Comparison of ENCODE assay signal across 9 cellular contexts in the genomic region with DNA sequence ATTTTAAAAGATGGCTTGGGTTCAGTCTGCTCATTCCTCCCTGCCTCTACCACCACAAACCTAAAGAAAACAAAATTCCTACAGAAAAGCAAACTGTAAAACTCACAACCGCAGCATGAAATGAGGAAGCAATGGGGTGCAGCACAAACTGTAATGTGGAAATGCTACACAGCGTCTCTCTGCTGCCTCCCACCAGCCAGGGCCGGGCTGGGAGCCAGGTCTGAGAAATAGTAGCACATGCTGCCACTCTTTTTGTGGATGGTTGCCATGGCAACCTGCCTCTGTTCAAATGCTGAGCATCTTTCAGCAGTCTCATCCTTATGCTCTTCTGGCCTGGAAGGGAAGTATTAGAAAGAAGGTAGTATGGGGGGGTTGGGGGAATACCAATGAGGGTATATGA. TPM values are rescaled to one million over a fixed set of nuclear protein-coding genes. Genes with fewer than 3 reads are reported as not detected.
DNase-seq lines count a peak whose midpoint lies in the region; ATAC-seq and TF ChIP-seq lines count a peak whose summit lies in the region.
"Had no signal": no experiment of that assay in that cellular context is flagged by ENCODE, and none has a peak within 500 bp of the region (broad histone marks: within the 10 kb centered on the region; RNA-seq: fewer than 3 reads in every experiment).

No MANE protein-coding gene starts in this region.

- no peak overlapping the region for H3K4me3 Mint-ChIP-seq in endothelial cell (ENCODE audit: unreplicated experiment)

- H3K9me3 Mint-ChIP-seq in endothelial cell (ENCODE audit: unreplicated experiment), result no peaks in the 10 kb centered on the region

- DNase-seq in GDM1 (lab: John Stamatoyannopoulos, UW) (peak; percentile 70), SIG-M5 (lab: John Stamatoyannopoulos, UW) (peak; percentile 64), endothelial cell (ENCODE audit: low spot score) (peak; percentile 61), myocyte (ENCODE audit: low read depth) (peak; percentile 86), 8988T (no peak), coronary artery (ENCODE audit: low spot score) (no peak), NCI-H226 (no peak)

- no peak overlapping the region for H3K27ac ChIP-seq in coronary artery
- H3K27ac ChIP-seq: SJSA1 had no signal

- H3K27me3 Mint-ChIP-seq in endothelial cell (ENCODE audit: unreplicated experiment), result no peaks in the 10 kb centered on the region

- peaks cover 21% of the 10 kb centered on the region for H3K4me1 Mint-ChIP-seq in endothelial cell (ENCODE audit: unreplicated experiment)

- no peak for TF ChIP-seq CTCF in endothelial cell (IDR thresholded peaks at IDR 0.05; ENCODE audit: unreplicated experiment)
- TF ChIP-seq CTCF in coronary artery (IDR thresholded peaks at IDR 0.05), result no peak

- no peak overlapping the region for H3K4me3 ChIP-seq in coronary artery
- H3K4me3 ChIP-seq: SJSA1 had no signal

- peak; percentile 39 for ATAC-seq in HG02678 (IDR thresholded peaks at IDR 0.05; ENCODE audit: unreplicated experiment)

- peak overlapping the region; percentile 93 for H3K27ac Mint-ChIP-seq in endothelial cell (ENCODE audit: unreplicated experiment)

- H3K36me3 Mint-ChIP-seq in endothelial cell (ENCODE audit: low read depth, unreplicated experiment), result peaks cover under 1% of the 10 kb centered on the region

RNA-seq across cellular contexts. Expression of a gene that starts 55.4 kb away (rescaled TPM):
- total RNA-seq in endothelial cell (ENCODE audit: unreplicated experiment) (5.1 TPM), myocyte (not detected in 2 replicates)
- polyA plus RNA-seq in myocyte (2012), result not detected
- total RNA-seq: SJSA1 had no signal

Comparison
In these comparisons a context has a peak if more than half of its experiments do, and no peak if none do; other contexts are left out.
1. DNase-seq: peak in GDM1 (single experiment), SIG-M5 (single experiment), endothelial cell (single experiment) and myocyte (single experiment); none in 8988T (single experiment), coronary artery (single experiment) and NCI-H226 (single experiment).